In genomic region chrX:17025903-17026302, GRCh38 we compare ENCODE assay signal across 25 cellular contexts.
"Had no signal": no experiment of that assay in that cellular context is flagged by ENCODE, and none has a peak within 500 bp of the region (broad histone marks: within the 10 kb centered on the region; RNA-seq: fewer than 3 reads in every experiment).

No MANE protein-coding gene starts in this region.

- H3K4me3 ChIP-seq: body of pancreas, esophagus squamous epithelium, heart right ventricle, left ventricle myocardium inferior, psoas muscle, sigmoid colon, smooth muscle cell, stomach, suprapubic skin, tibial nerve had no signal

- DNase-seq: activated CD4-positive, alpha-beta T cell treated with anti-CD3 and anti-CD28 coated beads for 4 hours; activated CD4-positive, alpha-beta T cell treated with anti-CD3 and anti-CD28 coated beads, Interleukin-2, amount 50 U/mL, for 4 hours; activated CD4-positive, CD25-positive, alpha-beta regulatory T cell; activated effector memory CD4-positive, alpha-beta T cell treated with Interleukin-2 at 50 U/mL for 16 hours; activated naive CD4-positive, alpha-beta T cell treated with Interleukin-2 at 50 U/mL for 16 hours; activated T-cell treated with anti-CD3 and anti-CD28 coated beads for 4 hours; aorta; body of pancreas; endodermal cell; esophagus squamous epithelium; foreskin melanocyte; heart right ventricle; left ventricle myocardium inferior; naive thymus-derived CD4-positive, alpha-beta T cell; nucleus accumbens; psoas muscle; sigmoid colon; stimulated activated CD4-positive, alpha-beta T cell treated with anti-CD3 and anti-CD28 coated beads, Interleukin-1b, Interleukin-23, amount 100 ng/mL, for 48 hours; stimulated activated CD4-positive, alpha-beta T cell treated with anti-CD3 and anti-CD28 coated beads, Interleukin-4, amount 100 ng/mL, for 4 hours; stimulated activated CD8-positive, alpha-beta memory T cell treated with anti-CD3 and anti-CD28 coated beads, Interleukin-4, amount 100 ng/mL, for 48 hours; stomach had no signal

- H3K9ac ChIP-seq: parathyroid adenoma had no signal

- H3K4me1 ChIP-seq: esophagus squamous epithelium, heart right ventricle, left ventricle myocardium inferior, parathyroid adenoma, psoas muscle had no signal

- H3K36me3 ChIP-seq: esophagus squamous epithelium, heart right ventricle, left ventricle myocardium inferior, sigmoid colon, stomach, suprapubic skin, tibial nerve had no signal

- H3K27ac ChIP-seq: body of pancreas, esophagus squamous epithelium, heart right ventricle, left ventricle myocardium inferior, parathyroid adenoma, psoas muscle, sigmoid colon, stomach, suprapubic skin, tibial nerve had no signal

- H3K27me3 ChIP-seq: body of pancreas, esophagus squamous epithelium, sigmoid colon, stomach, suprapubic skin had no signal

- H3K4me2 ChIP-seq: smooth muscle cell had no signal

- H3K79me2 ChIP-seq: parathyroid adenoma had no signal
